In the genomic region with DNA sequence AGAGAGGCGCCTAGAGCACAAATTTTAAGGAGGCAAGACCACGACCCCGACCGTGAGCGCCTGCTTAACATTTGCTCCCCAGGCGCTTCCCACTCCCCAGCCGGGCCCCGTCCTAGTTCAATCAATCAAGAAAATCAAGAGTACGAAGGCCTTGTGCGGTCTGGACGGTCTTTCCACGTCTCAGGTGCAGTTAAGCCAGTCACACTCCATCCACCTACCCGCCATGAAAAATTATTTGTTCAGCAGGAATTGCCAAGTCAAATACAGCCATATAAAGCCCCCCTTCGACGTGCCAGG, we compare ENCODE assay signal across 8 cellular contexts. TPM values are rescaled to one million over a fixed set of nuclear protein-coding genes. Genes with fewer than 3 reads are reported as not detected.
A peak's percentile ranks its signal among the peaks of the same experiment; 100 is the strongest.
DNase-seq lines count a peak whose midpoint lies in the region; ATAC-seq and TF ChIP-seq lines count a peak whose summit lies in the region.

No MANE protein-coding gene starts in this region.

- no peaks in the 10 kb centered on the region for H4K20me1 ChIP-seq in Karpas-422 (ENCODE audit: insufficient read depth, low read depth, low read length)

- peak; percentile 3 for ATAC-seq in mucosa of descending colon
- no peak for ATAC-seq in HG03196 (IDR thresholded peaks at IDR 0.05; ENCODE audit: unreplicated experiment)

- intact Hi-C loops in mucosa of descending colon (cut with DNase I, micrococcal nuclease) = no loop called here

- H3K4me1 ChIP-seq in Karpas-422 (ENCODE audit: low read length) (peaks cover 54% of the 10 kb centered on the region), mucosa of descending colon (ENCODE audit: low read depth) (peaks cover 23% of the 10 kb centered on the region)

- H3K79me2 ChIP-seq in Karpas-422 (ENCODE audit: low read length) = peaks cover 52% of the 10 kb centered on the region

- peak overlapping the region; percentile 92 for H3K4me3 ChIP-seq in GM12864 (ENCODE audit: low read depth, low read length)
- H3K4me3 ChIP-seq in Karpas-422 (ENCODE audit: low read length) = peak overlapping the region; percentile 80
- peak overlapping the region; percentile 88 for H3K4me3 ChIP-seq in coronary artery
- H3K4me3 ChIP-seq in mucosa of descending colon = peak overlapping the region; percentile 78

- no peaks in the 10 kb centered on the region for H3K27me3 ChIP-seq in Karpas-422 (ENCODE audit: low read length)

- H2AFZ ChIP-seq in Karpas-422 (ENCODE audit: low read length) = peak overlapping the region; percentile 33

- H3K9me2 ChIP-seq in Karpas-422 (replicated peaks; ENCODE audit: insufficient read depth, low read length) = no peaks in the 10 kb centered on the region

- H3K36me3 ChIP-seq in Karpas-422 (ENCODE audit: insufficient read depth, low read length) = peaks cover 15% of the 10 kb centered on the region
- H3K36me3 ChIP-seq in mucosa of descending colon (ENCODE audit: low read depth) = no peaks in the 10 kb centered on the region

- peak overlapping the region; percentile 80 for H3K27ac ChIP-seq in Karpas-422 (ENCODE audit: low read length)
- peak overlapping the region; percentile 88 to 92 for H3K27ac ChIP-seq in coronary artery

- in situ Hi-C loops in KBM-7 (cut with MboI; ENCODE audit: low pct_unique_long_range_greater_than_20kb, low sequenced_read_pairs) = no loop called here

- TF ChIP-seq CTCF in GM12864 (IDR thresholded peaks at IDR 0.05; ENCODE audit: low read depth, low read length, missing control alignments) (no peak), coronary artery (IDR thresholded peaks at IDR 0.05) (no peak), mucosa of descending colon (IDR thresholded peaks at IDR 0.05) (no peak)

- H3K9me3 ChIP-seq in Karpas-422 (ENCODE audit: low read length) = no peaks in the 10 kb centered on the region
- H3K9me3 ChIP-seq in mucosa of descending colon = no peaks in the 10 kb centered on the region

- DNase-seq in GM12864 (ENCODE audit: low read depth) (no peak), Karpas-422 (no peak), coronary artery (ENCODE audit: low spot score) (no peak), mucosa of descending colon (peak in 1 of 3 donors; percentile 61), SIG-M5 treated with dmso at 0.1 percent for 504 hours (lab: John Stamatoyannopoulos, UW; ENCODE audit: unreplicated experiment) (no peak), NOMO-1 treated with dmso at 0.1 percent for 144 hours (lab: John Stamatoyannopoulos, UW; ENCODE audit: unreplicated experiment) (no peak), KBM-7 (no peak)

- H3K4me2 ChIP-seq in Karpas-422 (ENCODE audit: low read depth, low read length, poor library complexity, severe bottlenecking) = peak overlapping the region; percentile 96

- H3K9ac ChIP-seq in Karpas-422 (ENCODE audit: low read length) = peak overlapping the region; percentile 93

RNA-seq across cellular contexts. Expression of gene LRR1, which starts 0.6 kb away (rescaled TPM):
- 62.1 and 75.1 TPM in 2 replicates for total RNA-seq in Karpas-422 (2014; rRNA removed; shearing (Covaris generic); ENCODE audit: low replicate concordance)
- 10 to 100 TPM; 15.3 to 19.7 (median 17.5) TPM for total RNA-seq in mucosa of descending colon

RNA-seq across cellular contexts. Expression of gene RPS29, which starts 11.9 kb away (rescaled TPM):
- total RNA-seq in Karpas-422 (2014; rRNA removed; shearing (Covaris generic); ENCODE audit: low replicate concordance) = 4,193 and 11,491 TPM in 2 replicates
- total RNA-seq in mucosa of descending colon = 1,000 to 10,000 TPM; 1,102 to 1,301 (median 1,154) TPM

RNA-seq across cellular contexts. Expression of gene RPL36AL, which starts 22.3 kb away (rescaled TPM):
- 396 and 770 TPM in 2 replicates for total RNA-seq in Karpas-422 (2014; rRNA removed; shearing (Covaris generic); ENCODE audit: low replicate concordance)
- total RNA-seq in mucosa of descending colon = 100 to 1,000 TPM; 146 to 197 (median 178) TPM

RNA-seq across cellular contexts. Expression of gene MGAT2, which starts 22.5 kb away (rescaled TPM):
- 74.0 and 82.5 TPM in 2 replicates for total RNA-seq in Karpas-422 (2014; rRNA removed; shearing (Covaris generic); ENCODE audit: low replicate concordance)
- 10 to 100 TPM; 28.7 to 64.5 (median 34.6) TPM for total RNA-seq in mucosa of descending colon

RNA-seq across cellular contexts. Expression of gene DNAAF2, which starts 36.9 kb away (rescaled TPM):
- 23.1 and 29.7 TPM in 2 replicates for total RNA-seq in Karpas-422 (2014; rRNA removed; shearing (Covaris generic); ENCODE audit: low replicate concordance)
- total RNA-seq in mucosa of descending colon = 1 to 10 TPM; 6.6 to 8.8 (median 6.8) TPM
